Comparison of ENCODE assay signal across 10 cellular contexts in the genomic region with DNA sequence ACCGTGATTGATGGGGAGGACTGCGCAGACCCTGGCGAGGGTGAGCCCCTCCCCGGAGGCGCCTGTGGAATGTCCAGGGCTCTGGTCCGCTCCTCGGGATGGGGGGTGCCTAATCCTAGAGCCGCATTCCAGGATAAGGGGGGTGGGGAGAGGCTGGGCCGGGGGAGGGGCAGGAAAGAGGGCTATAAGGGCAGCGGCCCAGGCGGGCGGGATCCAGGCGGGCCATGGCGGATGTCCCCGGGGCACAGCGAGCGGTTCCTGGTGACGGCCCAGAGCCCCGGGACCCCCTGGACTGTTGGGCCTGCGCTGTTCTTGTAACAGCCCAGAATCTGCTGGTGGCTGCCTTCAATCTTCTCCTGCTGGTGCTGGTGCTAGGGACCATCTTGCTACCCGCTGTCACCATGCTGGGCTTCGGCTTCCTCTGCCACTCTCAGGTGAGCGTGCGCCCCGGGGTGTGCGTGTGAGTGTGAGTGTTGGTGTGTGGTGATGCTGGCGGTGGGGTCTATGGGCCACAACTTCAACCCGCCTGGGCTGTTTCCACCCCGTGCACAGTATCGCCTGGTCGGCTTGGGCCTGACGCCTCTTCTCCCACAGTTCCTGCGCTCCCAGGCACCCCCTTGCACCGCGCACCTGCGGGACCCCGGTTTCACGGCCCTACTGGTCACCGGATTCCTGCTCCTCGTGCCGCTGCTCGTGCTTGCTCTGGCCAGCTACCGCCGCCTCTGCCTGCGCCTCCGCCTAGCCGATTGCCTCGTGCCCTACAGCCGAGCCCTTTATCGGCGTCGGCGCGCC. TPM values are rescaled to one million over a fixed set of nuclear protein-coding genes. Genes with fewer than 3 reads are reported as not detected.
DNase-seq lines count a peak whose midpoint lies in the region; ATAC-seq and TF ChIP-seq lines count a peak whose summit lies in the region.
"Had no signal": no experiment of that assay in that cellular context is flagged by ENCODE, and none has a peak within 500 bp of the region (broad histone marks: within the 10 kb centered on the region; RNA-seq: fewer than 3 reads in every experiment).

A gene with protein sequence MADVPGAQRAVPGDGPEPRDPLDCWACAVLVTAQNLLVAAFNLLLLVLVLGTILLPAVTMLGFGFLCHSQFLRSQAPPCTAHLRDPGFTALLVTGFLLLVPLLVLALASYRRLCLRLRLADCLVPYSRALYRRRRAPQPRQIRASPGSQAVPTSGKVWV (plus strand): TSS at position 216 of the 792 bp plus-strand sequence. CDS start 9 bp downstream, at position 225.

- H3K27ac Mint-ChIP-seq in activated naive CD4-positive, alpha-beta T cell treated with anti-CD3 and anti-CD28 coated beads for 36 hours = peak within 1 kb of the TSS; percentile 39
- H3K27ac Mint-ChIP-seq in type B pancreatic cell = peak within 1 kb of the TSS; percentile 55
- H3K27ac Mint-ChIP-seq: T-helper 1 cell treated with Interleukin-12 subunit alpha and Interleukin-12 subunit beta and Interleukin-4 antibody, amounts not matched to agents 30 μg/mL and 1 μg/mL, for 36 hours had no signal

- H3K4me1 ChIP-seq in lung (ENCODE audit: control insufficient read depth in 2 of 2, insufficient read depth in 2 of 2, low read length in 2 of 2) = peaks cover 5 to 6% of the 10 kb centered on the region in 2 donors

- no peak within 1 kb of the TSS for H3K4me3 Mint-ChIP-seq in activated naive CD4-positive, alpha-beta T cell treated with anti-CD3 and anti-CD28 coated beads for 36 hours
- no peak within 1 kb of the TSS for H3K4me3 Mint-ChIP-seq in type B pancreatic cell
- H3K4me3 Mint-ChIP-seq: T-helper 1 cell treated with Interleukin-12 subunit alpha and Interleukin-12 subunit beta and Interleukin-4 antibody, amounts not matched to agents 30 μg/mL and 1 μg/mL, for 36 hours had no signal

- H3K4me1 Mint-ChIP-seq in activated naive CD4-positive, alpha-beta T cell treated with anti-CD3 and anti-CD28 coated beads for 36 hours (ENCODE audit: low read depth) = peaks cover 42% of the 10 kb centered on the region
- peaks cover 22% of the 10 kb centered on the region for H3K4me1 Mint-ChIP-seq in type B pancreatic cell (ENCODE audit: unreplicated experiment)

- no peaks in the 10 kb centered on the region for H3K27me3 Mint-ChIP-seq in activated naive CD4-positive, alpha-beta T cell treated with anti-CD3 and anti-CD28 coated beads for 36 hours (ENCODE audit: low read depth)
- no peaks in the 10 kb centered on the region for H3K27me3 Mint-ChIP-seq in type B pancreatic cell

- no peaks in the 10 kb centered on the region for H3K27me3 ChIP-seq in lung (ENCODE audit: control insufficient read depth, insufficient read depth)

- WGBS in lung, 2 donors = 65 to 66% methylated on average over 54 of the region's 54 CpGs

- peak within 1 kb of the TSS; percentile 69 to 87 for H3K27ac ChIP-seq in lung (ENCODE audit: low read depth in 1 of 2, low read length in 1 of 2)

- peaks cover 32% of the 10 kb centered on the region for H3K36me3 Mint-ChIP-seq in activated naive CD4-positive, alpha-beta T cell treated with anti-CD3 and anti-CD28 coated beads for 36 hours (ENCODE audit: low read depth)
- H3K36me3 Mint-ChIP-seq in type B pancreatic cell = peaks cover 16% of the 10 kb centered on the region

- intact Hi-C loops in activated naive CD4-positive, alpha-beta T cell treated with anti-CD3 and anti-CD28 coated beads for 36 hours (cut with micrococcal nuclease) = loop anchor here (5.0 kb wide), 1 partner anchor 548 kb away; a partner anchor contains a TSS

- H3K4me3 ChIP-seq in cardiac fibroblast (replicated peaks in 1 of 2; ENCODE audit: low read depth in 2 of 2, low read length in 2 of 2) (peak within 1 kb of the TSS; percentile 19 to 80), lung (peak within 1 kb of the TSS; percentile 14)

- H3K36me3 ChIP-seq in lung (ENCODE audit: control insufficient read depth in 2 of 2, insufficient read depth in 2 of 2, low read length in 2 of 2) = peaks cover 0 to 28% of the 10 kb centered on the region in 2 donors

- no peaks in the 10 kb centered on the region for H3K9me3 Mint-ChIP-seq in activated naive CD4-positive, alpha-beta T cell treated with anti-CD3 and anti-CD28 coated beads for 36 hours
- no peaks in the 10 kb centered on the region for H3K9me3 Mint-ChIP-seq in type B pancreatic cell
- H3K9me3 Mint-ChIP-seq: T-helper 1 cell treated with Interleukin-12 subunit alpha and Interleukin-12 subunit beta and Interleukin-4 antibody, amounts not matched to agents 30 μg/mL and 1 μg/mL, for 36 hours had no signal

- CTCF ChIA-PET in activated naive CD4-positive, alpha-beta T cell treated with anti-CD3 and anti-CD28 coated beads for 36 hours (lab: Charles Lee) = no interaction called here

- no peak for TF ChIP-seq CTCF in cardiac fibroblast (IDR thresholded peaks at IDR 0.05; ENCODE audit: low read depth, low read length)
- no peak for TF ChIP-seq CTCF in lung (IDR thresholded peaks at IDR 0.05; ENCODE audit: control extremely low read depth, extremely low read depth)
- no peak for TF ChIP-seq CTCF in type B pancreatic cell (conservative IDR thresholded peaks at IDR 0.05)

- ATAC-seq in lung (ENCODE audit: insufficient read depth, low FRiP score) = no peak

- H3K9me3 ChIP-seq in lung (ENCODE audit: control insufficient read depth in 2 of 2, insufficient read depth in 1 of 2, low read length in 1 of 2) = no peaks in the 10 kb centered on the region

- DNase-seq in activated naive CD4-positive, alpha-beta T cell treated with anti-CD3 and anti-CD28 coated beads for 36 hours = no peak
- DNase-seq in activated naive CD4-positive, alpha-beta T cell treated with anti-CD3 and anti-CD28 coated beads, Interleukin-2, amount 50 U/mL, for 16 hours = no peak
- DNase-seq in cardiac fibroblast (ENCODE audit: low read depth in 2 of 2) = no peak
- no peak for DNase-seq in lung (ENCODE audit: low spot score)
- DNase-seq in type B pancreatic cell (ENCODE audit: extremely low spot score, unreplicated experiment) = peak; percentile 72
- no peak for DNase-seq in DMS53 (lab: John Stamatoyannopoulos, UW)
- DNase-seq in NCI-H82 (lab: John Stamatoyannopoulos, UW) = no peak
- no peak for DNase-seq in foreskin melanocyte

RNA-seq across cellular contexts. Expression of the gene that starts here (rescaled TPM):
- 1 to 10 TPM; 1.2 to 1.5 TPM for total RNA-seq in activated naive CD4-positive, alpha-beta T cell treated with anti-CD3 and anti-CD28 coated beads for 36 hours
- total RNA-seq in lung = 10 to 100 TPM in 1 of 2 donors, 1 to 10 TPM in 1; 6.3 to 11.2 TPM
- polyA plus RNA-seq in lung = 10 to 100 TPM; 11.5 to 19.6 TPM
- 4.5 and 10.2 TPM in 2 replicates for total RNA-seq in type B pancreatic cell (ENCODE audit: low replicate concordance)
- total RNA-seq: G401 had no signal
